Comparison of ENCODE assay signal across 8 cellular contexts in the genomic region with DNA sequence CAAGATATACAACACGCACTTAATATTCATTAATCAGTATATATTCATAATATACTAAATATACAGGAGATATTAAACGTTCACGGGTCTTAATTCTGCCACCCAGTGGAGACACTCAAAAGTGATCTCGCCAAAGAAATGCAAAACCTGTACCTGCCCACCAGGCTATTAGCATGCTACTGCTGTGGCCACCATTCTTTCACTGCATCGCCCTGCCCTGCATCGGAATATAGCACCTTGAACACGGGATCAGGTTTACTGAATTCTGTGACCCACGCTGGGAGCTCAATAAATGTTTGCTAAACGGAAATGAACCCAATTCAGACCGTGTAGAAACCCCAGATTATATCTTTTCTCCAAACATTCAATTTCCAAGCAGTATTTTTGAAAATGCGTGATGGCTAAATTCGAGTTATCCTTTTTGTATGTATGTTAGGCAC. TPM values are rescaled to one million over a fixed set of nuclear protein-coding genes. Genes with fewer than 3 reads are reported as not detected.
DNase-seq lines count a peak whose midpoint lies in the region; ATAC-seq lines count a peak whose summit lies in the region.

No MANE protein-coding gene starts in this region.

- peak overlapping the region; percentile 99 for H3K9ac ChIP-seq in mesenchymal stem cell (ENCODE audit: low read length)

- H3K27ac ChIP-seq in mesenchymal stem cell (ENCODE audit: low read length, poor library complexity, severe bottlenecking) = peak overlapping the region; percentile 69

- H3K36me3 Mint-ChIP-seq in effector memory CD8-positive, alpha-beta T cell (ENCODE audit: insufficient read depth) = peaks cover 28% of the 10 kb centered on the region

- ATAC-seq in GM18867 (IDR thresholded peaks at IDR 0.05; ENCODE audit: unreplicated experiment) = peak; percentile 49
- peak; percentile 34 for ATAC-seq in HG03097 (IDR thresholded peaks at IDR 0.05; ENCODE audit: low FRiP score, unreplicated experiment)
- peak; percentile 42 for ATAC-seq in effector memory CD8-positive, alpha-beta T cell (replicated peaks)

- peak overlapping the region; percentile 99 for H3K27ac Mint-ChIP-seq in effector memory CD8-positive, alpha-beta T cell

- no peaks in the 10 kb centered on the region for H3K4me1 ChIP-seq in mesenchymal stem cell (ENCODE audit: control insufficient read depth, insufficient read depth, low read depth, low read length)

- 0% methylated on average over 9 of the region's 12 CpGs for WGBS in mesenchymal stem cell

- H3K9me3 Mint-ChIP-seq in effector memory CD8-positive, alpha-beta T cell = no peaks in the 10 kb centered on the region

- H2AK5ac ChIP-seq in mesenchymal stem cell (ENCODE audit: low read length, severe bottlenecking) = no peak overlapping the region

- H3K4me3 Mint-ChIP-seq in effector memory CD8-positive, alpha-beta T cell = peak overlapping the region; percentile 96 to 97

- peak overlapping the region in 1 of 2 experiments; percentile 49 for H3K4ac ChIP-seq in mesenchymal stem cell (ENCODE audit: low read depth in 1 of 2, low read length in 2 of 2)

- H3K79me1 ChIP-seq in mesenchymal stem cell (replicated peaks; ENCODE audit: low read length, poor library complexity, severe bottlenecking) = no peaks in the 10 kb centered on the region

- no peak overlapping the region for H2BK5ac ChIP-seq in mesenchymal stem cell (ENCODE audit: low read depth, low read length, poor library complexity, severe bottlenecking)

- H2BK15ac ChIP-seq in mesenchymal stem cell (ENCODE audit: low read depth, poor library complexity, severe bottlenecking) = no peak overlapping the region

- peak overlapping the region in 1 of 2 experiments; percentile 73 for H3K23ac ChIP-seq in mesenchymal stem cell (ENCODE audit: low read length in 2 of 2)

- peak overlapping the region in 1 of 2 experiments; percentile 57 for H2BK12ac ChIP-seq in mesenchymal stem cell (ENCODE audit: low read length in 2 of 2)

- H3K4me2 ChIP-seq in mesenchymal stem cell (ENCODE audit: low read length, poor library complexity, severe bottlenecking) = peak overlapping the region; percentile 80

- H2BK120ac ChIP-seq in mesenchymal stem cell (ENCODE audit: low read depth, low read length) = no peak overlapping the region

- H3K14ac ChIP-seq in mesenchymal stem cell (ENCODE audit: low read length in 2 of 2) = peak overlapping the region in 1 of 2 experiments; percentile 27

- peaks cover 33 to 36% of the 10 kb centered on the region in 2 donors for H3K4me1 Mint-ChIP-seq in effector memory CD8-positive, alpha-beta T cell (ENCODE audit: low read depth in 2 of 2)

- H2AFZ ChIP-seq in mesenchymal stem cell (ENCODE audit: low read depth, low read length) = peak overlapping the region; percentile 72

- no peaks in the 10 kb centered on the region for H3K27me3 ChIP-seq in mesenchymal stem cell (ENCODE audit: control insufficient read depth in 1 of 2, insufficient read depth in 1 of 2, low read length in 2 of 2)

- DNase-seq in Ammon's horn (ENCODE audit: low spot score) (peak; percentile 65), NCI-H460 (ENCODE audit: extremely low read depth, low read depth) (peak; percentile 29), mesenchymal stem cell (peak; percentile 71), superior temporal gyrus (ENCODE audit: extremely low spot score) (peak; percentile 77)
- DNase-seq in activated CD4-positive, alpha-beta T cell treated with anti-CD3 and anti-CD28 coated beads, Interleukin-2, amount 50 U/mL, for 48 hours = peak; percentile 40 to 49
- DNase-seq in effector memory CD8-positive, alpha-beta T cell = peak; percentile 52 to 62 (median 58)

- H4K91ac ChIP-seq in mesenchymal stem cell (ENCODE audit: low read length) = peak overlapping the region; percentile 22

- H3K18ac ChIP-seq in mesenchymal stem cell (ENCODE audit: low read depth in 1 of 2, low read length in 2 of 2) = peak overlapping the region; percentile 50 to 92

- H4K8ac ChIP-seq in mesenchymal stem cell (ENCODE audit: low read length) = no peak overlapping the region

- no peaks in the 10 kb centered on the region for H3K36me3 ChIP-seq in mesenchymal stem cell (ENCODE audit: control insufficient read depth in 1 of 2, insufficient read depth in 2 of 2, low read depth in 1 of 2, low read length in 2 of 2)

- H3K4me3 ChIP-seq in mesenchymal stem cell (ENCODE audit: insufficient read depth in 1 of 2, low read depth in 1 of 2, low read length in 2 of 2) = peak overlapping the region; percentile 72 to 94

- H3K9me3 ChIP-seq in mesenchymal stem cell (ENCODE audit: control insufficient read depth, low read length) = no peaks in the 10 kb centered on the region

- H3K27me3 Mint-ChIP-seq in effector memory CD8-positive, alpha-beta T cell = no peaks in the 10 kb centered on the region

RNA-seq across cellular contexts. Expression of a gene that starts 0.8 kb away (rescaled TPM):
- total RNA-seq in NCI-H460 (2014; rRNA removed; shearing (Covaris generic)) = 45.0 and 48.9 TPM in 2 replicates
- 12.5 and 21.3 TPM in 2 replicates for polyA plus RNA-seq in NCI-H460 (2014; cell fraction: nucleus; rRNA removed)
- 48.6 TPM for polyA plus RNA-seq in mesenchymal stem cell (2013, experiment 1 of 2)
- 46.9 TPM for polyA plus RNA-seq in mesenchymal stem cell (2013, experiment 2 of 2)

RNA-seq across cellular contexts. Expression of a gene that starts 7.2 kb away (rescaled TPM):
- 6.4 and 8.7 TPM in 2 replicates for total RNA-seq in NCI-H460 (2014; rRNA removed; shearing (Covaris generic))
- polyA plus RNA-seq in NCI-H460 (2014; cell fraction: nucleus; rRNA removed) = 5.2 and 6.2 TPM in 2 replicates
- polyA plus RNA-seq in mesenchymal stem cell (2013, experiment 1 of 2) = 7.6 TPM
- 8.3 TPM for polyA plus RNA-seq in mesenchymal stem cell (2013, experiment 2 of 2)

Comparison
In these comparisons a context has a peak if more than half of its experiments do, and no peak if none do; other contexts are left out.
1. Peak in every context shown above with its lines: DNase-seq, ATAC-seq, H3K4me3 ChIP-seq and H3K27ac ChIP-seq.